Comparison of ENCODE assay signal across 10 cellular contexts in the genomic region with DNA sequence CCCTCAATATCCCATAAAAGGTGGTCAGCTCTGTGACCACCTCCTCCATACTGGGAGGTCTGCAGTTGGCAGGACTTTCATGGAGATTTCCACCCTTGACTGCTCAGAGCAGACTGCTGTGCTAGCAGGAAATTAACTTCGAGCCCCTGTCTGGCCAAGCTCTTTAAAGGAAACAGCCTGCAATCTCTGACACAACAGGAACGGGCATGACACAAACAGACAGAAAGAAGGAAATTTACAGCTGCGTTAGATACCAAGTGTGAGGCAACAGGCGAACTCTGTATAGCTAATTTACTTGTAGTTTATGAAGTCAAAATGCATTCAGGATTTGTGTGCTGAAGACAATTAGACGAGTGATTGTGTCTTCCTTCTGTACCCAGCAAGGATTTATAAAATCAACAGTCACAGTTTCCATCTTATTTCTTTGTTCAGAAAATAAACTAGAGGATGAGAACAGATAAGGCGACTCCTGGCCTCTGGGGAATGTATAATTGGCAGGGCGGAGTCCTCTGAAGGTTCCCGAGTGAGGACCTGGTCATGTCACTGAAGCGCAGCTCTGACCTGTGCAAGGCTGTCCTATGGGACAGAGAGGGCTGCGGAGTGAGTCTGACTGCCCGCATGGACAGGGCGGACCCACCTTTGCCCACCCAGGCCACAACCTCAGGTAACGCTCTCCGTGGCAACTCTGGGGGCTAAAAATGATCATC. TPM values are rescaled to one million over a fixed set of nuclear protein-coding genes. Genes with fewer than 3 reads are reported as not detected.
A peak's percentile ranks its signal among the peaks of the same experiment; 100 is the strongest.
DNase-seq lines count a peak whose midpoint lies in the region; ATAC-seq, FAIRE-seq and TF ChIP-seq lines count a peak whose summit lies in the region.
"Had no signal": no experiment of that assay in that cellular context is flagged by ENCODE, and none has a peak within 500 bp of the region (broad histone marks: within the 10 kb centered on the region; RNA-seq: fewer than 3 reads in every experiment).

No MANE protein-coding gene starts in this region.

- peaks cover 50% of the 10 kb centered on the region for H3K4me1 Mint-ChIP-seq in activated B cell treated with CpG ODN at 0.5 μM for 24 hours
- peaks cover 32 to 52% of the 10 kb centered on the region in 2 donors for H3K4me1 Mint-ChIP-seq in stimulated activated naive B cell treated with anti-CD40 and anti-IgM and Interleukin-4, amounts not matched to agents 10 μg/mL and 1 μg/mL and 100 μg/mL, for 72 hours

- peak overlapping the region; percentile 76 for H3K27ac Mint-ChIP-seq in activated B cell treated with CpG ODN at 0.5 μM for 24 hours
- H3K27ac Mint-ChIP-seq in stimulated activated naive B cell treated with anti-CD40 and anti-IgM and Interleukin-4, amounts not matched to agents 10 μg/mL and 1 μg/mL and 100 μg/mL, for 72 hours, result peak overlapping the region; percentile 63

- peak overlapping the region in 1 of 2 donors; percentile 26 for H3K9ac ChIP-seq in kidney (ENCODE audit: low read length in 2 of 2)

- no peaks in the 10 kb centered on the region for H3K27me3 Mint-ChIP-seq in activated B cell treated with CpG ODN at 0.5 μM for 24 hours
- H3K27me3 Mint-ChIP-seq in stimulated activated naive B cell treated with anti-CD40 and anti-IgM and Interleukin-4, amounts not matched to agents 10 μg/mL and 1 μg/mL and 100 μg/mL, for 72 hours, result no peaks in the 10 kb centered on the region

- no peaks in the 10 kb centered on the region for H3K36me3 ChIP-seq in kidney (ENCODE audit: control insufficient read depth in 1 of 2, insufficient read depth in 2 of 2, low read length in 2 of 2)
- H3K36me3 ChIP-seq in A673 (ENCODE audit: insufficient read depth, low read length, poor library complexity, severe bottlenecking), result no peaks in the 10 kb centered on the region
- H3K36me3 ChIP-seq in small intestine (ENCODE audit: control insufficient read depth in 2 of 2, insufficient read depth in 2 of 2, low read length in 2 of 2), result peaks cover 2% of the 10 kb centered on the region in 2 donors

- peak overlapping the region in 1 of 2 donors; percentile 22 for H3K4me3 ChIP-seq in kidney (ENCODE audit: low read length in 2 of 2)
- H3K4me3 ChIP-seq in A673 (ENCODE audit: low read depth, low read length, poor library complexity, severe bottlenecking), result no peak overlapping the region
- H3K4me3 ChIP-seq in small intestine (ENCODE audit: low read depth in 1 of 2, low read length in 2 of 2), result no peak overlapping the region

- TF ChIP-seq CTCF in activated B cell treated with CpG ODN at 0.5 μM for 24 hours (IDR thresholded peaks at IDR 0.05), result no peak
- no peak for TF ChIP-seq CTCF in kidney (IDR thresholded peaks at IDR 0.05; ENCODE audit: borderline replicate concordance, extremely low read depth, insufficient read depth)
- no peak for TF ChIP-seq CTCF in A673 (conservative IDR thresholded peaks at IDR 0.05; ENCODE audit: low read depth, low read length)

- ATAC-seq in activated B cell treated with CpG ODN at 0.5 μM for 24 hours (ENCODE audit: low read depth) (no peak), GM19397 (IDR thresholded peaks at IDR 0.05; ENCODE audit: unreplicated experiment) (no peak)
- ATAC-seq in stimulated activated naive B cell treated with anti-CD40 and anti-IgM and Interleukin-4, amounts not matched to agents 10 μg/mL and 1 μg/mL and 100 μg/mL, for 72 hours (replicated peaks), result no peak
- ATAC-seq: esophagus mucosa had no signal

- H3K4me3 Mint-ChIP-seq in activated B cell treated with CpG ODN at 0.5 μM for 24 hours, result no peak overlapping the region
- H3K4me3 Mint-ChIP-seq in stimulated activated naive B cell treated with anti-CD40 and anti-IgM and Interleukin-4, amounts not matched to agents 10 μg/mL and 1 μg/mL and 100 μg/mL, for 72 hours, result no peak overlapping the region

- H3K4me1 ChIP-seq in kidney (ENCODE audit: control insufficient read depth in 1 of 2, insufficient read depth in 1 of 2, low read depth in 1 of 2, low read length in 2 of 2) (peaks cover 14 to 24% of the 10 kb centered on the region in 2 donors), A673 (ENCODE audit: insufficient read depth, low read length, poor library complexity, severe bottlenecking) (no peaks in the 10 kb centered on the region), small intestine (ENCODE audit: control insufficient read depth in 2 of 2, insufficient read depth in 1 of 2, low read depth in 1 of 2, low read length in 1 of 2) (peaks cover 0 to 6% of the 10 kb centered on the region in 2 donors)

- no peaks in the 10 kb centered on the region for H3K9me3 Mint-ChIP-seq in activated B cell treated with CpG ODN at 0.5 μM for 24 hours
- no peaks in the 10 kb centered on the region for H3K9me3 Mint-ChIP-seq in stimulated activated naive B cell treated with anti-CD40 and anti-IgM and Interleukin-4, amounts not matched to agents 10 μg/mL and 1 μg/mL and 100 μg/mL, for 72 hours

- H3K27ac ChIP-seq in kidney (ENCODE audit: low read depth in 2 of 2, low read length in 2 of 2), result peak overlapping the region; percentile 52 to 62
- H3K27ac ChIP-seq in A673 (ENCODE audit: low read depth, low read length, poor library complexity, severe bottlenecking), result no peak overlapping the region
- H3K27ac ChIP-seq in small intestine (ENCODE audit: low read depth in 1 of 2, low read length in 1 of 2), result no peak overlapping the region
- H3K27ac ChIP-seq: 22Rv1 had no signal

- DNase-seq in SIG-M5 treated with dmso at 0.1 percent for 504 hours (lab: John Stamatoyannopoulos, UW; ENCODE audit: unreplicated experiment) (peak; percentile 65), SIG-M5 (lab: John Stamatoyannopoulos, UW) (no peak), activated B cell treated with CpG ODN at 0.5 μM for 24 hours (no peak), kidney (no peak), A673 (ENCODE audit: low spot score) (no peak), small intestine (no peak)
- no peak for DNase-seq in stimulated activated naive B cell treated with anti-CD40 and anti-IgM and Interleukin-4, amounts not matched to agents 10 μg/mL and 1 μg/mL and 100 μg/mL, for 72 hours

- H3K9me3 ChIP-seq in kidney (ENCODE audit: control insufficient read depth in 1 of 2, low read length in 2 of 2) (no peaks in the 10 kb centered on the region), A673 (ENCODE audit: low read depth, low read length, poor library complexity, severe bottlenecking) (no peaks in the 10 kb centered on the region), small intestine (ENCODE audit: control insufficient read depth, low read depth) (no peaks in the 10 kb centered on the region)

- intact Hi-C loops in activated B cell treated with CpG ODN at 0.5 μM for 24 hours (cut with micrococcal nuclease), result no loop called here
- intact Hi-C loops in kidney (cut with DNase I), result no loop called here
- intact Hi-C loops in A673 (cut with micrococcal nuclease; ENCODE audit: unreplicated experiment), result no loop called here

- POLR2A ChIA-PET in activated B cell treated with CpG ODN at 0.5 μM for 24 hours (lab: Charles Lee) (interaction anchor here (0.6 to 2.7 kb wide), 4 partner anchors 16 to 225 kb away, joined by 5 to 15 read pairs (median 8); a partner anchor contains a TSS), A673 (lab: Charles Lee; ENCODE audit: low non-redundant PET) (interaction anchor here (0.6 kb wide), 1 partner anchor 561 kb away, joined by 3 read pairs; no protein-coding TSS in a partner anchor)

- BruUV-seq in A673 (replicated peaks; lab: Mats Ljungman, UMichigan), result no TSS peak

- 72 to 86% (median 80%) methylated on average over 14 of the region's 14 CpGs for WGBS in small intestine, 3 donors

- H3K27me3 ChIP-seq in A673 (replicated peaks; ENCODE audit: insufficient read depth, low read depth, low read length, poor library complexity) (no peaks in the 10 kb centered on the region), small intestine (ENCODE audit: control insufficient read depth in 2 of 2, insufficient read depth in 2 of 2, low read length in 2 of 2) (no peaks in the 10 kb centered on the region)

- peaks cover 2% of the 10 kb centered on the region for H3K36me3 Mint-ChIP-seq in activated B cell treated with CpG ODN at 0.5 μM for 24 hours (ENCODE audit: low read depth)
- no peaks in the 10 kb centered on the region for H3K36me3 Mint-ChIP-seq in stimulated activated naive B cell treated with anti-CD40 and anti-IgM and Interleukin-4, amounts not matched to agents 10 μg/mL and 1 μg/mL and 100 μg/mL, for 72 hours

- FAIRE-seq in kidney (lab: Jason Lieb, UNC) (no peak), small intestine (lab: Jason Lieb, UNC) (no peak)

- CTCF ChIA-PET in activated B cell treated with CpG ODN at 0.5 μM for 24 hours (lab: Charles Lee) (interaction anchor here (0.6 to 2.2 kb wide), 4 partner anchors 16 to 954 kb away, joined by 3 to 5 read pairs (median 4); a partner anchor contains a TSS), A673 (lab: Charles Lee) (interaction anchor here (0.5 kb wide), 1 partner anchor 106 kb away, joined by 3 read pairs; no protein-coding TSS in a partner anchor)

RNA-seq across cellular contexts. Expression of a gene that starts 16.1 kb away (rescaled TPM):
- 9.8 and 11.2 TPM in 2 replicates for total RNA-seq in activated B cell treated with CpG ODN at 0.5 μM for 24 hours
- total RNA-seq in kidney, result 41.2 TPM
- 40.9 TPM for polyA plus RNA-seq in kidney (ENCODE audit: insufficient read depth, low read depth, low replicate concordance)
- 0.43 and 1.2 TPM in 2 replicates for total RNA-seq in A673 (2021)
- 10 to 100 TPM; 11.6 to 21.6 (median 18.1) TPM for polyA plus RNA-seq in small intestine

Comparison
In these comparisons a context has a peak if more than half of its experiments do, and no peak if none do; other contexts are left out.
1. H3K27ac ChIP-seq: peak in kidney (2 of 2); none in A673 (single experiment) and small intestine (0 of 2).